In the genomic region with DNA sequence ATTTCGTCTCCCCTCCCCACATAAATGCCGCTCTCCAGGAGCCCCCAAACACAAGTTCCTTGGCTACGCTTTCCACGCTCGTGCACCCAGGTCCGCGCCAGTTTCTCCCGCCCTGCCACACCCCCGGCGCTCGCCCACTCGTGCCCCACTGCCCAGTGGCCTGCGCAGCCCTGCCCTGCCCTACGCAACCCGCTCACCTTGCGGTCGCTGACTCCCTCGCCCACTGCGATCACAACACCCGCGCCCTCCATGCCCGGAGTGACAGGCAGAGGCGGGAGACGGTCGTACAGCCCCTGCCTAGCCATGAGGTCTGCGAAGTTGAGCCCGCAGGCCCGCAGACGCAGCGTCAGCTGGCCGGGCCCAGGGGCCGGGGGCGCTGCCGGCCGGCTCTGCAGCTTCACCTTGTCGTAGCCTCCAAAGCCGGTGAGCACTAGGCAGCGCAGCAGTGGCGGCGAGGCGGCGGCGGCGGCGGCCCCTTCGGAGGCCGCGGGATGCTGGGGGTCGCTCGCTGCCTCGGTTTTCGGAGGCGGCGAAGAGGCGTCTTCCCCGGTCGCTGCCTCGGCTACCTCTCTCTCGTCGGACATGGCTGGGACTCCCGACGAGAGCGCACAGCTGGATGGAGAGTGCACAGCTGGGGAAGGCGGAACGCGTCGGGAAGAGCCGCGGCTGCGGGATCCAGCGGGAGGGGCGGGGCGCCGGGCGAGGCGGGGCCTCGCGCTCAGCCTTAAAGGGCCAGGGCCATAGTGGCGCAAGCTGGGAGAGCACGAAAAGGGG, we compare ENCODE assay signal across 7 cellular contexts. TPM values are rescaled to one million over a fixed set of nuclear protein-coding genes. Genes with fewer than 3 reads are reported as not detected.
DNase-seq lines count a peak whose midpoint lies in the region; ATAC-seq, FAIRE-seq and TF ChIP-seq lines count a peak whose summit lies in the region.

A gene (minus strand): TSS at position 647 of the 774 bp plus-strand sequence. CDS start 63 bp downstream, at position 584.

- H3K36me3 ChIP-seq in heart left ventricle (peaks cover 0 to 19% (median 12%) of the 10 kb centered on the region in 9 donors), parathyroid adenoma (ENCODE audit: control insufficient read depth, insufficient read depth, low read length) (no peaks in the 10 kb centered on the region)

- peak within 1 kb of the TSS; percentile 76 for H3K4me2 ChIP-seq in parathyroid adenoma (ENCODE audit: low read length)

- no peaks in the 10 kb centered on the region for H3K9me3 ChIP-seq in heart left ventricle
- H3K9me3 ChIP-seq in parathyroid adenoma (ENCODE audit: control insufficient read depth, low read length): no peaks in the 10 kb centered on the region

- intact Hi-C loops in heart left ventricle (cut with DNase I): loop anchor here in 7 of 10 donors (5.0 to 10.0 kb wide), 10 partner anchors 103 to 313 kb away; a partner anchor contains a TSS

- peaks cover 0 to 53% (median 37%) of the 10 kb centered on the region in 12 donors for H3K4me1 ChIP-seq in heart left ventricle
- peaks cover 3% of the 10 kb centered on the region for H3K4me1 ChIP-seq in parathyroid adenoma

- 0 to 2% (median 1%) methylated on average over 26 to 80 of the region's 80 CpGs for WGBS in heart left ventricle, 4 donors

- H3K9ac ChIP-seq in parathyroid adenoma: peak within 1 kb of the TSS; percentile 12

- peak; percentile 35 to 85 (median 72) for ATAC-seq in heart left ventricle

- H2AFZ ChIP-seq in parathyroid adenoma: peak within 1 kb of the TSS; percentile 83

- TF ChIP-seq CTCF in GM13976 (IDR thresholded peaks at IDR 0.05; ENCODE audit: borderline replicate concordance, control extremely low read depth, extremely low read depth, insufficient read depth, missing control alignments) (no peak), heart left ventricle (IDR thresholded peaks at IDR 0.05) (no peak), parathyroid adenoma (IDR thresholded peaks at IDR 0.05) (no peak)

- no peaks in the 10 kb centered on the region for H3K27me3 ChIP-seq in heart left ventricle
- no peaks in the 10 kb centered on the region for H3K27me3 ChIP-seq in parathyroid adenoma (ENCODE audit: control insufficient read depth, insufficient read depth, low read length)

- in situ Hi-C loops in GM13976 (cut with MboI; ENCODE audit: low sequenced_read_pairs, unreplicated experiment): no loop called here

- no peaks in the 10 kb centered on the region for H3K79me2 ChIP-seq in parathyroid adenoma

- FAIRE-seq in urothelium cell line (lab: Jason Lieb, UNC): no peak

- peak in 1 of 2 donors; percentile 68 for TF ChIP-seq POLR2A in heart left ventricle (IDR thresholded peaks at IDR 0.05)

- H3K4me3 ChIP-seq in heart left ventricle (peak within 1 kb of the TSS; percentile 71 to 100 (median 94)), parathyroid adenoma (ENCODE audit: low read depth, low read length) (peak within 1 kb of the TSS; percentile 95)

- peak within 1 kb of the TSS; percentile 79 to 95 (median 90) for H3K27ac ChIP-seq in heart left ventricle
- peak within 1 kb of the TSS; percentile 74 for H3K27ac ChIP-seq in parathyroid adenoma

- DNase-seq in GM13976 (ENCODE audit: low spot score) (peak; percentile 86), NCI-H1092 (lab: John Stamatoyannopoulos, UW) (peak; percentile 56), T-helper 1 cell (peak; percentile 38 to 66 (median 59)), amniotic stem cell (lab: John Stamatoyannopoulos, UW) (peak; percentile 43), heart left ventricle (peak; percentile 85 to 91 (median 88)), urothelium cell line (ENCODE audit: low spot score) (peak; percentile 92)

RNA-seq across cellular contexts. Expression of the gene that starts here (rescaled TPM):
- 100 to 1,000 TPM in 5 of 9 donors, 10 to 100 TPM in 4; 69.7 to 138 (median 108) TPM for total RNA-seq in heart left ventricle
- 10 to 100 TPM; 64.5 to 91.2 TPM for polyA plus RNA-seq in heart left ventricle

Comparison
In these comparisons a context has a peak if more than half of its experiments do, and no peak if none do; other contexts are left out.
1. Peak in every context shown above with its lines: DNase-seq, ATAC-seq, H3K4me3 ChIP-seq and H3K27ac ChIP-seq.